ENCODE assay signal across 1 cellular context in the genomic region with DNA sequence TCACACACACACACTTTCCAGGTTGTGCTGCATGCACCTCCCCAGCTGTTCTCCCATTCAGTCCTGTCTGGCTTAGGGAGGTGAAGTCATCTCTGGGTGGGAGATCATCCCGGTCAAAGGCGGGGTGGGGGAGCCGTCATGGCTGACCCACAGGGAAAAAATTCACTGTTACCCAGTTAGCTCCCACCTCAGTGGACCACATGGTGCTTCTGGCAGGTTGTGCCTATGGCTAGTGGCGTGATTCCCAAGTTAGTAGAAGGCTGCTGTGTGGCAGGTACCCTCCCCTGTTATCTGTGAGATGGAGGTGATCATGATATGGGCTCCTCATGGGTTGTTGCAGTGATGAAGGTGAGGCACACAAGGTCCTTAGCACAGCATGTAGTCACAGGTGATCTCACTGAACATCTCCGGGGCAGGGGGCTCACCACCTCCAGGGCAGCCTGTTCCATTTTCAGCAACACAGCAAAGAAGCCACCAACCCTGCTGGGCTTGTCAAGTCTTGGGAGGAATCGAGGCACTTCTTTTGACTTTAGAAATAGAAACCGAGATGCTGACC.
TF ChIP-seq lines count a peak whose summit lies in the region.

No MANE protein-coding gene starts in this region.

TF ChIP-seq in GM12878, 131 proteins besides CTCF, POLR2A, EP300 and RAD21 (continued from another document):
- TF ChIP-seq, protein P1, sequence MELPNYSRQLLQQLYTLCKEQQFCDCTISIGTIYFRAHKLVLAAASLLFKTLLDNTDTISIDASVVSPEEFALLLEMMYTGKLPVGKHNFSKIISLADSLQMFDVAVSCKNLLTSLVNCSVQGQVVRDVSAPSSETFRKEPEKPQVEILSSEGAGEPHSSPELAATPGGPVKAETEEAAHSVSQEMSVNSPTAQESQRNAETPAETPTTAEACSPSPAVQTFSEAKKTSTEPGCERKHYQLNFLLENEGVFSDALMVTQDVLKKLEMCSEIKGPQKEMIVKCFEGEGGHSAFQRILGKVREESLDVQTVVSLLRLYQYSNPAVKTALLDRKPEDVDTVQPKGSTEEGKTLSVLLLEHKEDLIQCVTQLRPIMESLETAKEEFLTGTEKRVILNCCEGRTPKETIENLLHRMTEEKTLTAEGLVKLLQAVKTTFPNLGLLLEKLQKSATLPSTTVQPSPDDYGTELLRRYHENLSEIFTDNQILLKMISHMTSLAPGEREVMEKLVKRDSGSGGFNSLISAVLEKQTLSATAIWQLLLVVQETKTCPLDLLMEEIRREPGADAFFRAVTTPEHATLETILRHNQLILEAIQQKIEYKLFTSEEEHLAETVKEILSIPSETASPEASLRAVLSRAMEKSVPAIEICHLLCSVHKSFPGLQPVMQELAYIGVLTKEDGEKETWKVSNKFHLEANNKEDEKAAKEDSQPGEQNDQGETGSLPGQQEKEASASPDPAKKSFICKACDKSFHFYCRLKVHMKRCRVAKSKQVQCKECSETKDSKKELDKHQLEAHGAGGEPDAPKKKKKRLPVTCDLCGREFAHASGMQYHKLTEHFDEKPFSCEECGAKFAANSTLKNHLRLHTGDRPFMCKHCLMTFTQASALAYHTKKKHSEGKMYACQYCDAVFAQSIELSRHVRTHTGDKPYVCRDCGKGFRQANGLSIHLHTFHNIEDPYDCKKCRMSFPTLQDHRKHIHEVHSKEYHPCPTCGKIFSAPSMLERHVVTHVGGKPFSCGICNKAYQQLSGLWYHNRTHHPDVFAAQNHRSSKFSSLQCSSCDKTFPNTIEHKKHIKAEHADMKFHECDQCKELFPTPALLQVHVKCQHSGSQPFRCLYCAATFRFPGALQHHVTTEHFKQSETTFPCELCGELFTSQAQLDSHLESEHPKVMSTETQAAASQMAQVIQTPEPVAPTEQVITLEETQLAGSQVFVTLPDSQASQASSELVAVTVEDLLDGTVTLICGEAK (IDR thresholded peaks at IDR 0.05; ENCODE audit: borderline replicate concordance), result 0 out of 2 replicates have a peak, but pooled peaks have one; percentile 33
- TF ChIP-seq SP1 (IDR thresholded peaks at IDR 0.05; ENCODE audit: low read depth, low read length) (peak; percentile 2), MYC (IDR thresholded peaks at IDR 0.05; ENCODE audit: insufficient read depth, insufficient read length, insufficient replicate concordance, low read length, severe bottlenecking) (peak; percentile 14), TCF12 (IDR thresholded peaks at IDR 0.05; ENCODE audit: low read depth, low read length) (0 out of 2 replicates have a peak, but pooled peaks have one; percentile 15), CBX3 (IDR thresholded peaks at IDR 0.05; ENCODE audit: borderline replicate concordance, low read depth) (no peak), SIN3A (IDR thresholded peaks at IDR 0.05; ENCODE audit: low read depth, low read length) (no peak), EZH2 (IDR thresholded peaks at IDR 0.05; ENCODE audit: borderline replicate concordance, control insufficient read depth, low read depth, low read length) (no peak), MYB (IDR thresholded peaks at IDR 0.05; ENCODE audit: borderline replicate concordance, low read depth, low read length) (no peak), RFX5 (IDR thresholded peaks at IDR 0.05; ENCODE audit: low read depth, low read length) (no peak), MTA3 (IDR thresholded peaks at IDR 0.05; ENCODE audit: borderline replicate concordance, low read length) (no peak), ASH2L (IDR thresholded peaks at IDR 0.05; ENCODE audit: borderline replicate concordance, low read depth) (no peak; the same call in 1 of the 2 replicates), RCOR1 (conservative IDR thresholded peaks at IDR 0.05; ENCODE audit: low read depth, low read length) (no peak), SMAD1 (IDR thresholded peaks at IDR 0.05; ENCODE audit: low read depth, partially characterized antibody) (peak; percentile 37), TARDBP (IDR thresholded peaks at IDR 0.05; ENCODE audit: borderline replicate concordance) (no peak), POLR2AphosphoS2 (IDR thresholded peaks at IDR 0.05; ENCODE audit: low read depth, low read length) (peak; percentile 49; the same call in 1 of the 2 replicates), HDAC6 (IDR thresholded peaks at IDR 0.05; ENCODE audit: unreplicated experiment) (peak; percentile 54), STAT3 (IDR thresholded peaks at IDR 0.05; ENCODE audit: low read depth, low read length) (no peak), SUPT20H (IDR thresholded peaks at IDR 0.05; ENCODE audit: borderline replicate concordance, control insufficient read depth, low read depth, low read length) (no peak), NR2C1 (IDR thresholded peaks at IDR 0.05) (0 out of 2 replicates have a peak, but pooled peaks have one; percentile 4), RB1 (IDR thresholded peaks at IDR 0.05; ENCODE audit: borderline replicate concordance) (no peak; the same call in 1 of the 2 replicates), SMARCA5 (IDR thresholded peaks at IDR 0.05) (peak; percentile 84)
- TF ChIP-seq, protein P2, sequence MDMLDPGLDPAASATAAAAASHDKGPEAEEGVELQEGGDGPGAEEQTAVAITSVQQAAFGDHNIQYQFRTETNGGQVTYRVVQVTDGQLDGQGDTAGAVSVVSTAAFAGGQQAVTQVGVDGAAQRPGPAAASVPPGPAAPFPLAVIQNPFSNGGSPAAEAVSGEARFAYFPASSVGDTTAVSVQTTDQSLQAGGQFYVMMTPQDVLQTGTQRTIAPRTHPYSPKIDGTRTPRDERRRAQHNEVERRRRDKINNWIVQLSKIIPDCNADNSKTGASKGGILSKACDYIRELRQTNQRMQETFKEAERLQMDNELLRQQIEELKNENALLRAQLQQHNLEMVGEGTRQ (IDR thresholded peaks at IDR 0.05; ENCODE audit: borderline replicate concordance, low read depth, low read length), result no peak
- TF ChIP-seq, protein P3, sequence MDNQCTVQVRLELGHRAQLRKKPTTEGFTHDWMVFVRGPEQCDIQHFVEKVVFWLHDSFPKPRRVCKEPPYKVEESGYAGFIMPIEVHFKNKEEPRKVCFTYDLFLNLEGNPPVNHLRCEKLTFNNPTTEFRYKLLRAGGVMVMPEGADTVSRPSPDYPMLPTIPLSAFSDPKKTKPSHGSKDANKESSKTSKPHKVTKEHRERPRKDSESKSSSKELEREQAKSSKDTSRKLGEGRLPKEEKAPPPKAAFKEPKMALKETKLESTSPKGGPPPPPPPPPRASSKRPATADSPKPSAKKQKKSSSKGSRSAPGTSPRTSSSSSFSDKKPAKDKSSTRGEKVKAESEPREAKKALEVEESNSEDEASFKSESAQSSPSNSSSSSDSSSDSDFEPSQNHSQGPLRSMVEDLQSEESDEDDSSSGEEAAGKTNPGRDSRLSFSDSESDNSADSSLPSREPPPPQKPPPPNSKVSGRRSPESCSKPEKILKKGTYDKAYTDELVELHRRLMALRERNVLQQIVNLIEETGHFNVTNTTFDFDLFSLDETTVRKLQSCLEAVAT (IDR thresholded peaks at IDR 0.05), result peak; percentile 28; the same call in 1 of the 2 replicates
- TF ChIP-seq, protein P4, sequence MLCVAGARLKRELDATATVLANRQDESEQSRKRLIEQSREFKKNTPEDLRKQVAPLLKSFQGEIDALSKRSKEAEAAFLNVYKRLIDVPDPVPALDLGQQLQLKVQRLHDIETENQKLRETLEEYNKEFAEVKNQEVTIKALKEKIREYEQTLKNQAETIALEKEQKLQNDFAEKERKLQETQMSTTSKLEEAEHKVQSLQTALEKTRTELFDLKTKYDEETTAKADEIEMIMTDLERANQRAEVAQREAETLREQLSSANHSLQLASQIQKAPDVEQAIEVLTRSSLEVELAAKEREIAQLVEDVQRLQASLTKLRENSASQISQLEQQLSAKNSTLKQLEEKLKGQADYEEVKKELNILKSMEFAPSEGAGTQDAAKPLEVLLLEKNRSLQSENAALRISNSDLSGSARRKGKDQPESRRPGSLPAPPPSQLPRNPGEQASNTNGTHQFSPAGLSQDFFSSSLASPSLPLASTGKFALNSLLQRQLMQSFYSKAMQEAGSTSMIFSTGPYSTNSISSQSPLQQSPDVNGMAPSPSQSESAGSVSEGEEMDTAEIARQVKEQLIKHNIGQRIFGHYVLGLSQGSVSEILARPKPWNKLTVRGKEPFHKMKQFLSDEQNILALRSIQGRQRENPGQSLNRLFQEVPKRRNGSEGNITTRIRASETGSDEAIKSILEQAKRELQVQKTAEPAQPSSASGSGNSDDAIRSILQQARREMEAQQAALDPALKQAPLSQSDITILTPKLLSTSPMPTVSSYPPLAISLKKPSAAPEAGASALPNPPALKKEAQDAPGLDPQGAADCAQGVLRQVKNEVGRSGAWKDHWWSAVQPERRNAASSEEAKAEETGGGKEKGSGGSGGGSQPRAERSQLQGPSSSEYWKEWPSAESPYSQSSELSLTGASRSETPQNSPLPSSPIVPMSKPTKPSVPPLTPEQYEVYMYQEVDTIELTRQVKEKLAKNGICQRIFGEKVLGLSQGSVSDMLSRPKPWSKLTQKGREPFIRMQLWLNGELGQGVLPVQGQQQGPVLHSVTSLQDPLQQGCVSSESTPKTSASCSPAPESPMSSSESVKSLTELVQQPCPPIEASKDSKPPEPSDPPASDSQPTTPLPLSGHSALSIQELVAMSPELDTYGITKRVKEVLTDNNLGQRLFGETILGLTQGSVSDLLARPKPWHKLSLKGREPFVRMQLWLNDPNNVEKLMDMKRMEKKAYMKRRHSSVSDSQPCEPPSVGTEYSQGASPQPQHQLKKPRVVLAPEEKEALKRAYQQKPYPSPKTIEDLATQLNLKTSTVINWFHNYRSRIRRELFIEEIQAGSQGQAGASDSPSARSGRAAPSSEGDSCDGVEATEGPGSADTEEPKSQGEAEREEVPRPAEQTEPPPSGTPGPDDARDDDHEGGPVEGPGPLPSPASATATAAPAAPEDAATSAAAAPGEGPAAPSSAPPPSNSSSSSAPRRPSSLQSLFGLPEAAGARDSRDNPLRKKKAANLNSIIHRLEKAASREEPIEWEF (IDR thresholded peaks at IDR 0.05; ENCODE audit: insufficient replicate concordance, low read depth, low read length), result no peak
- TF ChIP-seq, protein P5, sequence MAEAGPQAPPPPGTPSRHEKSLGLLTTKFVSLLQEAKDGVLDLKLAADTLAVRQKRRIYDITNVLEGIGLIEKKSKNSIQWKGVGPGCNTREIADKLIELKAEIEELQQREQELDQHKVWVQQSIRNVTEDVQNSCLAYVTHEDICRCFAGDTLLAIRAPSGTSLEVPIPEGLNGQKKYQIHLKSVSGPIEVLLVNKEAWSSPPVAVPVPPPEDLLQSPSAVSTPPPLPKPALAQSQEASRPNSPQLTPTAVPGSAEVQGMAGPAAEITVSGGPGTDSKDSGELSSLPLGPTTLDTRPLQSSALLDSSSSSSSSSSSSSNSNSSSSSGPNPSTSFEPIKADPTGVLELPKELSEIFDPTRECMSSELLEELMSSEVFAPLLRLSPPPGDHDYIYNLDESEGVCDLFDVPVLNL (IDR thresholded peaks at IDR 0.05; ENCODE audit: low read depth, low read length), result no peak
